Comparison of ENCODE assay signal across 19 cellular contexts in the genomic region with DNA sequence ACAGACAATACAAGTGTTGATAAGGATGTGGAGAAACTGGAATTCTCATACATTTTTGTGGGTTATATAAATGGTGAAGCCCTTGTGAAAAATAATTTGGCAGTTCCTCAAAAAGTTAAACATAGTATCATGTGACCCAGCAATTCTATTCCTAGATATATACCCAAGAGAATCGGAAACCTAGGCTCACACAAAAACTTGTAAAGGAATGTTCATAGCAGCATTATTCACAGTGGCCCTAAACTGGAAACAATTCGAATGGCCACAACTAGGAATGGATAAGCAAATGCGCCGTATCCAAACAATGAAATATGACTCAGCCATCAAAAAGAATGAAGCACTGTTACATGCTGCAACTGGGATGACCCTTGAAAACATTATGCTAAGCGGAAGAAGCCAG. TPM values are rescaled to one million over a fixed set of nuclear protein-coding genes. Genes with fewer than 3 reads are reported as not detected.
"Had no signal": no experiment of that assay in that cellular context is flagged by ENCODE, and none has a peak within 500 bp of the region (broad histone marks: within the 10 kb centered on the region; RNA-seq: fewer than 3 reads in every experiment).

No MANE protein-coding gene starts in this region.

- DNase-seq: activated CD4-positive, alpha-beta T cell treated with anti-CD3 and anti-CD28 coated beads, Interleukin-2, amount 10 ng/mL, durations not matched to agents 7 days and 5 days; activated CD4-positive, CD25-positive, alpha-beta regulatory T cell treated with anti-CD3 and anti-CD28 coated beads, Interleukin-2, amount 50 U/mL, for 72 hours; activated CD8-positive, alpha-beta memory T cell treated with anti-CD3 and anti-CD28 coated beads, Interleukin-2, amount 10 ng/mL, durations not matched to agents 7 days and 5 days; activated CD8-positive, alpha-beta T cell treated with anti-CD3 and anti-CD28 coated beads for 36 hours; dermis blood vessel endothelial cell; effector CD8-positive, alpha-beta T cell; gastrocnemius medialis; hypothalamus; left cardiac atrium; nephron progenitor cell; pancreas; right cardiac atrium; stimulated activated CD4-positive, alpha-beta T cell treated with anti-CD3 and anti-CD28 coated beads, Interleukin-12 subunit alpha, Interleukin-12 subunit beta, amount 100 ng/mL, for 4 hours; stimulated activated naive CD8-positive, alpha-beta T cell treated with anti-CD3 and anti-CD28 coated beads, Interleukin-15, amount 100 ng/mL, for 72 hours; tibial artery; WERI-Rb-1 had no signal

- H3K9me3 ChIP-seq: gastrocnemius medialis, pancreas had no signal

- H3K27me3 Mint-ChIP-seq: activated CD8-positive, alpha-beta T cell treated with anti-CD3 and anti-CD28 coated beads for 36 hours; stimulated activated naive CD8-positive, alpha-beta T cell treated with anti-CD3 and anti-CD28 coated beads, Interleukin-15, amount 100 ng/mL, for 72 hours had no signal

- H3K9me3 Mint-ChIP-seq: activated CD4-positive, alpha-beta T cell treated with anti-CD3 and anti-CD28 coated beads, Interleukin-2, amount 10 ng/mL, durations not matched to agents 7 days and 5 days; activated CD8-positive, alpha-beta T cell treated with anti-CD3 and anti-CD28 coated beads for 36 hours; activated naive CD4-positive, alpha-beta T cell treated with anti-CD3 and anti-CD28 coated beads, Interleukin-2, amount 50 U/mL, for 72 hours; stimulated activated naive CD8-positive, alpha-beta T cell treated with anti-CD3 and anti-CD28 coated beads, Interleukin-15, amount 100 ng/mL, for 72 hours; T-helper 2 cell treated with Interferon-gamma antibody and Interleukin-4, amounts not matched to agents 5 μg/mL and 100 μg/mL, for 36 hours had no signal

- H3K4me1 ChIP-seq: gastrocnemius medialis, pancreas, tibial artery had no signal

- H3K27ac Mint-ChIP-seq: activated CD4-positive, alpha-beta T cell treated with anti-CD3 and anti-CD28 coated beads, Interleukin-2, amount 10 ng/mL, durations not matched to agents 7 days and 5 days; activated CD8-positive, alpha-beta memory T cell treated with anti-CD3 and anti-CD28 coated beads, Interleukin-2, amount 10 ng/mL, durations not matched to agents 7 days and 5 days; activated CD8-positive, alpha-beta T cell treated with anti-CD3 and anti-CD28 coated beads for 36 hours; activated naive CD4-positive, alpha-beta T cell treated with anti-CD3 and anti-CD28 coated beads, Interleukin-2, amount 50 U/mL, for 72 hours; nephron progenitor cell; stimulated activated naive CD8-positive, alpha-beta T cell treated with anti-CD3 and anti-CD28 coated beads, Interleukin-15, amount 100 ng/mL, for 72 hours; T-helper 2 cell treated with Interferon-gamma antibody and Interleukin-4, amounts not matched to agents 5 μg/mL and 100 μg/mL, for 36 hours had no signal

- H3K4me3 Mint-ChIP-seq: activated CD4-positive, alpha-beta T cell treated with anti-CD3 and anti-CD28 coated beads, Interleukin-2, amount 10 ng/mL, durations not matched to agents 7 days and 5 days; activated CD8-positive, alpha-beta memory T cell treated with anti-CD3 and anti-CD28 coated beads, Interleukin-2, amount 10 ng/mL, durations not matched to agents 7 days and 5 days; activated CD8-positive, alpha-beta T cell treated with anti-CD3 and anti-CD28 coated beads for 36 hours; nephron progenitor cell; stimulated activated naive CD8-positive, alpha-beta T cell treated with anti-CD3 and anti-CD28 coated beads, Interleukin-15, amount 100 ng/mL, for 72 hours; T-helper 2 cell treated with Interferon-gamma antibody and Interleukin-4, amounts not matched to agents 5 μg/mL and 100 μg/mL, for 36 hours had no signal

- H3K27me3 ChIP-seq: gastrocnemius medialis, pancreas, tibial artery had no signal

- H3K4me3 ChIP-seq: gastrocnemius medialis, pancreas, tibial artery had no signal

- H3K27ac ChIP-seq: gastrocnemius medialis, pancreas, tibial artery, WERI-Rb-1 had no signal

- ATAC-seq: activated CD8-positive, alpha-beta memory T cell treated with anti-CD3 and anti-CD28 coated beads, Interleukin-2, amount 10 ng/mL, durations not matched to agents 7 days and 5 days; activated CD8-positive, alpha-beta T cell treated with anti-CD3 and anti-CD28 coated beads for 36 hours; activated naive CD4-positive, alpha-beta T cell treated with anti-CD3 and anti-CD28 coated beads, Interleukin-2, amount 50 U/mL, for 72 hours; gastrocnemius medialis; left cardiac atrium; pancreas; right cardiac atrium; stimulated activated naive CD8-positive, alpha-beta T cell treated with anti-CD3 and anti-CD28 coated beads, Interleukin-15, amount 100 ng/mL, for 72 hours had no signal

- FAIRE-seq: islet of Langerhans, pancreas had no signal

- H3K36me3 ChIP-seq: gastrocnemius medialis, pancreas, tibial artery, WERI-Rb-1 had no signal

RNA-seq across cellular contexts. Expression of a gene that starts 3.9 kb away (rescaled TPM):
- total RNA-seq: dermis blood vessel endothelial cell had no signal
